14 cellular contexts compared by ENCODE assay signal in genomic region chr7:35520810-35521059, GRCh38.
"Had no signal": no experiment of that assay in that cellular context is flagged by ENCODE, and none has a peak within 500 bp of the region (broad histone marks: within the 10 kb centered on the region; RNA-seq: fewer than 3 reads in every experiment).

No MANE protein-coding gene starts in this region.

- H3K4me3 ChIP-seq: pancreas, prostate gland, skin epidermis, stomach, thyroid gland, transverse colon, upper lobe of right lung had no signal

- H3K36me3 Mint-ChIP-seq: memory B cell; naive thymus-derived CD8-positive, alpha-beta T cell; stimulated activated naive B cell treated with anti-CD40 and anti-IgM and Interleukin-4, amounts not matched to agents 10 μg/mL and 1 μg/mL and 100 μg/mL, for 72 hours had no signal

- H3K36me3 ChIP-seq: pancreas, prostate gland, stomach, thyroid gland, transverse colon, upper lobe of right lung had no signal

- H3K4me3 Mint-ChIP-seq: memory B cell; nephron; neural crest cell; stimulated activated naive B cell treated with anti-CD40 and anti-IgM and Interleukin-4, amounts not matched to agents 10 μg/mL and 1 μg/mL and 100 μg/mL, for 72 hours had no signal

- H3K4me1 ChIP-seq: pancreas, prostate gland, stomach, testis, thyroid gland, transverse colon, upper lobe of right lung had no signal

- H3K27me3 ChIP-seq: pancreas, testis, thyroid gland had no signal

- H3K4me1 Mint-ChIP-seq: neural crest cell had no signal

- H3K9me3 Mint-ChIP-seq: naive thymus-derived CD8-positive, alpha-beta T cell; nephron; neural crest cell; stimulated activated naive B cell treated with anti-CD40 and anti-IgM and Interleukin-4, amounts not matched to agents 10 μg/mL and 1 μg/mL and 100 μg/mL, for 72 hours had no signal

- DNase-seq: stimulated activated CD4-positive, alpha-beta T cell treated with anti-CD3 and anti-CD28 coated beads, Interleukin-12 subunit alpha, Interleukin-12 subunit beta, amount 100 ng/mL, for 4 hours had no signal

- H3K9me3 ChIP-seq: pancreas, prostate gland, stomach, testis, thyroid gland, transverse colon, upper lobe of right lung had no signal

- H3K27ac Mint-ChIP-seq: memory B cell; nephron; stimulated activated naive B cell treated with anti-CD40 and anti-IgM and Interleukin-4, amounts not matched to agents 10 μg/mL and 1 μg/mL and 100 μg/mL, for 72 hours had no signal

- H3K27ac ChIP-seq: pancreas, prostate gland, skin epidermis, stomach, testis, thyroid gland, transverse colon, upper lobe of right lung had no signal
